In the genomic region with DNA sequence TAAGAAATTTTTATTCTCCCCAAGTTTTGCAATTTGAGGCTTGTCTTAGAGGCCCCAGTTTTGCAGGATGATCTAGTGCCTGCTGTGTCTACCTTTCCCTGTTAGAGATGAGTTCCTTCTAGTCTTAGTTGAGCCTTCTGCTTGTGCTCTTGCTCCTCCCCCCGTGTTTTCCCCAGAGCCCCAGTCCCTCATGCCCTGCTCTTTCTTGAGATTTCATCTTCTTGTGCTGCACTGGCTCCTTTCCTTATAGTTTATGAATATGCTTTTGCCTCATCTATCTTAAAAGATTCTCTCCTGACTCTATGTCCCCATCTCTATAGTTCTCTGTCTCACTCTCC, we compare ENCODE assay signal across 15 cellular contexts. TPM values are rescaled to one million over a fixed set of nuclear protein-coding genes. Genes with fewer than 3 reads are reported as not detected.
DNase-seq lines count a peak whose midpoint lies in the region; ATAC-seq and TF ChIP-seq lines count a peak whose summit lies in the region.
"Had no signal": no experiment of that assay in that cellular context is flagged by ENCODE, and none has a peak within 500 bp of the region (broad histone marks: within the 10 kb centered on the region; RNA-seq: fewer than 3 reads in every experiment).

No MANE protein-coding gene starts in this region.

- intact Hi-C loops in left ventricle myocardium superior (cut with micrococcal nuclease) (no loop called here), lower leg skin (cut with DNase I; ENCODE audit: low total_unique reads) (no loop called here)

- no peak for TF ChIP-seq POLR2A in lower leg skin (IDR thresholded peaks at IDR 0.05)

- 45 to 71% methylated on average over 1 of the region's 1 CpG for WGBS in lower leg skin, 2 donors

- DNase-seq in GM13977 (ENCODE audit: low spot score) (no peak), NCI-H187 (lab: John Stamatoyannopoulos, UW) (no peak), left ventricle myocardium superior (no peak), lower leg skin (ENCODE audit: low spot score in 2 of 2) (no peak)
- DNase-seq: activated CD8-positive, alpha-beta memory T cell treated with anti-CD3 and anti-CD28 coated beads, Interleukin-2, amount 10 ng/mL, durations not matched to agents 7 days and 5 days; activated naive CD8-positive, alpha-beta T cell treated with anti-CD3 and anti-CD28 coated beads, Interleukin-2, amount 50 U/mL, for 24 hours; C1 segment of cervical spinal cord; midbrain; NCI-H1092 treated with DMSO at 0.1 percent for 48 hours; NCI-H510A; SJCRH30 had no signal

- in situ Hi-C loops in GM13977 (cut with MboI; ENCODE audit: low pct_unique_long_range_greater_than_20kb, low sequenced_read_pairs, unreplicated experiment): no loop called here

- ATAC-seq in GM19023 (IDR thresholded peaks at IDR 0.05; ENCODE audit: unreplicated experiment) (peak; percentile 27), GM21576 (IDR thresholded peaks at IDR 0.05; ENCODE audit: unreplicated experiment) (peak; percentile 35), HG03039 (IDR thresholded peaks at IDR 0.05; ENCODE audit: unreplicated experiment) (peak; percentile 41), HG03571 (IDR thresholded peaks at IDR 0.05; ENCODE audit: unreplicated experiment) (peak; percentile 46), left ventricle myocardium superior (no peak)
- ATAC-seq: activated CD8-positive, alpha-beta memory T cell treated with anti-CD3 and anti-CD28 coated beads, Interleukin-2, amount 10 ng/mL, durations not matched to agents 7 days and 5 days; activated naive CD8-positive, alpha-beta T cell treated with anti-CD3 and anti-CD28 coated beads, Interleukin-2, amount 50 U/mL, for 24 hours had no signal

- H3K4me3 ChIP-seq in lower leg skin (ENCODE audit: low read depth, poor library complexity, severe bottlenecking): no peak overlapping the region
- H3K4me3 ChIP-seq: SJCRH30 had no signal

- TF ChIP-seq CTCF in GM13977 (IDR thresholded peaks at IDR 0.05; ENCODE audit: extremely low read depth, insufficient read depth, missing control alignments) (no peak), lower leg skin (IDR thresholded peaks at IDR 0.05) (no peak)

RNA-seq across cellular contexts. Expression of a gene that starts 4.7 kb away (rescaled TPM):
- total RNA-seq in left ventricle myocardium superior (0.25 TPM), lower leg skin (under 1 TPM in 1 of 4 donors, not detected in 3; 0.13 TPM)
- total RNA-seq: activated CD8-positive, alpha-beta memory T cell treated with anti-CD3 and anti-CD28 coated beads, Interleukin-2, amount 10 ng/mL, durations not matched to agents 7 days and 5 days; SJCRH30 had no signal
